8 cellular contexts compared by ENCODE assay signal in the genomic region with DNA sequence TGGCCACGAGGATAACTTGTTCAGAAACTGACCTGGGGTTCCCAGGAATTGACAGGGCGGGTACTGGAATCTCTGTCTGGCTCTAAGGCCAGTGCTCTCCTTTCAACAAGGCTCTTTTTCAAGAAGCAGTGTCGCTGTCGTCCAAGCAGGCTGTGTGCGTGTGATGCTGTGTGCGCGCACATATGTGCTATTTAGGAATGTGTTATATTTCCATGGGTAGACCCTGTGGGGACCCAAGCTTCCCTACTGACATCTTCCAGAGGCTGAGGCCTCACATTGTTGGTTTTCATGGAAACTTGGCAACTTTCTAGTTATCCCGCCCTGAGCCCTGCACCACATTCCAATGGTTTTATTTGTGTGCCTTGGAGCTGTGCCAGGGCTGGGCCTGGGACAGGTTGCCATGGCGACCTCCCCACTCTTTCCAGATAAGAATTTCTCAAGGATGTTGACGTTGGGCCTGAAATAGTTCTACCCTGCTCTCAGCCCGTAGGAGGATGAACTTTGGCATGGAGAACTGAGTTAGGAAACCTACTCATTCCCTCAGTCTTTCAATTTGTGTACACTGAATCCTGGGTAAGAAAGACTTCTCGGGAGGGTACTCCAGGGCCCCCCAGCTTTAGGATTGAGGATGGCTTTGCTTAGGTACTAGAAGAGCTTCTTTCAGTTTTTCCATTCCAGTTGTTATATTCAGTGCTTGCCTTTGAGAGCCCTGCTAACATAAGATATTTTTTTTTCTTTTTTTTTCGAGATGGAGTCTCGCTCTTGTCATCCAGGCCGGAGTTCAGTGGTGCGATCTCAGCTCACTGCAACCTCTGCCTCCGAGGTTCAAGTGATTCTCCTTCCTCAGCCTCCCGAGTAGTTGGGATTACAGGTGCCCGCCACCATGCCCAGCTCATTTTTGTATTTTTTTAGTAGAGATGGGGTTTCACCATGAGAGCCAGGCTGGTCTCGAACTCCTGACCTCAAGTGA. TPM values are rescaled to one million over a fixed set of nuclear protein-coding genes. Genes with fewer than 3 reads are reported as not detected.
DNase-seq lines count a peak whose midpoint lies in the region; ATAC-seq and TF ChIP-seq lines count a peak whose summit lies in the region.

No MANE protein-coding gene starts in this region.

- H3K4me3 ChIP-seq in foreskin fibroblast (ENCODE audit: low read depth in 1 of 2, low read length in 2 of 2), result peak overlapping the region in 1 of 2 donors; percentile 18

- TF ChIP-seq CTCF in foreskin fibroblast (IDR thresholded peaks at IDR 0.05; ENCODE audit: low read depth, low read length), result no peak

- no peaks in the 10 kb centered on the region for H3K36me3 Mint-ChIP-seq in activated CD4-positive, alpha-beta memory T cell treated with anti-CD3 and anti-CD28 coated beads for 36 hours
- H3K36me3 Mint-ChIP-seq in activated naive CD4-positive, alpha-beta T cell treated with anti-CD3 and anti-CD28 coated beads, Interleukin-2, amount 50 U/mL, for 72 hours, result no peaks in the 10 kb centered on the region

- peak; percentile 88 for DNase-seq in GOT3 (lab: John Stamatoyannopoulos, UW)
- DNase-seq in T1000 (lab: John Stamatoyannopoulos, UW), result peak; percentile 97
- peak; percentile 99 to 100 for DNase-seq in foreskin fibroblast
- DNase-seq in non-pigmented ciliary epithelial cell (ENCODE audit: low read depth), result peak; percentile 99
- DNase-seq in activated CD4-positive, alpha-beta memory T cell treated with anti-CD3 and anti-CD28 coated beads for 36 hours, result no peak
- DNase-seq in activated naive CD4-positive, alpha-beta T cell treated with anti-CD3 and anti-CD28 coated beads, Interleukin-2, amount 50 U/mL, for 72 hours (ENCODE audit: low spot score in 2 of 2), result no peak

- no peaks in the 10 kb centered on the region for H3K9me3 Mint-ChIP-seq in activated CD4-positive, alpha-beta memory T cell treated with anti-CD3 and anti-CD28 coated beads for 36 hours
- no peaks in the 10 kb centered on the region for H3K9me3 Mint-ChIP-seq in activated naive CD4-positive, alpha-beta T cell treated with anti-CD3 and anti-CD28 coated beads, Interleukin-2, amount 50 U/mL, for 72 hours

- ATAC-seq in GM21360 (IDR thresholded peaks at IDR 0.05; ENCODE audit: unreplicated experiment) (no peak), GM18517 (IDR thresholded peaks at IDR 0.05; ENCODE audit: unreplicated experiment) (no peak)
- ATAC-seq in activated naive CD4-positive, alpha-beta T cell treated with anti-CD3 and anti-CD28 coated beads, Interleukin-2, amount 50 U/mL, for 72 hours, result no peak

- no peaks in the 10 kb centered on the region for H3K4me1 Mint-ChIP-seq in activated CD4-positive, alpha-beta memory T cell treated with anti-CD3 and anti-CD28 coated beads for 36 hours (ENCODE audit: low read depth)

- peaks cover 3% of the 10 kb centered on the region for H3K27me3 Mint-ChIP-seq in activated CD4-positive, alpha-beta memory T cell treated with anti-CD3 and anti-CD28 coated beads for 36 hours

- no peak overlapping the region for H3K4me3 Mint-ChIP-seq in activated CD4-positive, alpha-beta memory T cell treated with anti-CD3 and anti-CD28 coated beads for 36 hours

- CTCF ChIA-PET in activated CD4-positive, alpha-beta memory T cell treated with anti-CD3 and anti-CD28 coated beads for 36 hours (lab: Charles Lee), result no interaction called here

- intact Hi-C loops in activated CD4-positive, alpha-beta memory T cell treated with anti-CD3 and anti-CD28 coated beads for 36 hours (cut with micrococcal nuclease), result no loop called here

- POLR2A ChIA-PET in activated CD4-positive, alpha-beta memory T cell treated with anti-CD3 and anti-CD28 coated beads for 36 hours (lab: Charles Lee), result no interaction called here

- H3K27ac Mint-ChIP-seq in activated CD4-positive, alpha-beta memory T cell treated with anti-CD3 and anti-CD28 coated beads for 36 hours, result no peak overlapping the region
- peak overlapping the region in 1 of 2 donors; percentile 44 for H3K27ac Mint-ChIP-seq in activated naive CD4-positive, alpha-beta T cell treated with anti-CD3 and anti-CD28 coated beads, Interleukin-2, amount 50 U/mL, for 72 hours

RNA-seq across cellular contexts. Expression of a gene that starts 38.8 kb away (rescaled TPM):
- 100 to 1,000 TPM; 175 to 184 TPM for total RNA-seq in activated CD4-positive, alpha-beta memory T cell treated with anti-CD3 and anti-CD28 coated beads for 36 hours
- total RNA-seq in activated naive CD4-positive, alpha-beta T cell treated with anti-CD3 and anti-CD28 coated beads, Interleukin-2, amount 50 U/mL, for 72 hours, result 100 to 1,000 TPM; 202 to 226 TPM

RNA-seq across cellular contexts. Expression of a gene that starts 59.3 kb away (rescaled TPM):
- total RNA-seq in activated CD4-positive, alpha-beta memory T cell treated with anti-CD3 and anti-CD28 coated beads for 36 hours, result 100 to 1,000 TPM; 116 to 120 TPM
- 100 to 1,000 TPM; 121 to 137 TPM for total RNA-seq in activated naive CD4-positive, alpha-beta T cell treated with anti-CD3 and anti-CD28 coated beads, Interleukin-2, amount 50 U/mL, for 72 hours

Comparison
In these comparisons a context has a peak if more than half of its experiments do, and no peak if none do; other contexts are left out.
1. DNase-seq: peak in GOT3 (single experiment), T1000 (single experiment), foreskin fibroblast (2 of 2) and non-pigmented ciliary epithelial cell (single experiment); none in activated CD4-positive, alpha-beta memory T cell treated with anti-CD3 and anti-CD28 coated beads for 36 hours (single experiment) and activated naive CD4-positive, alpha-beta T cell treated with anti-CD3 and anti-CD28 coated beads, Interleukin-2, amount 50 U/mL, for 72 hours (0 of 2).